Comparison of ENCODE assay signal across 1 cellular context in genomic region chr5:34791761-34792244, GRCh38.
TF ChIP-seq lines count a peak whose summit lies in the region.

No MANE protein-coding gene starts in this region.

TF ChIP-seq in K562, 482 proteins besides CTCF, POLR2A, EP300 and RAD21 (continued from another document):
- TF ChIP-seq DEAF1 (CRISPR knock-in tag; IDR thresholded peaks at IDR 0.05) (no peak), MXD1 (CRISPR knock-in tag; IDR thresholded peaks at IDR 0.05; ENCODE audit: borderline replicate concordance, poor library complexity, severe bottlenecking) (no peak), THRAP3 (IDR thresholded peaks at IDR 0.05; ENCODE audit: borderline replicate concordance) (no peak), NFATC3 (IDR thresholded peaks at IDR 0.05) (no peak), TCF15 (CRISPR knock-in tag; IDR thresholded peaks at IDR 0.05) (no peak), MLLT1 (IDR thresholded peaks at IDR 0.05) (no peak), E2F5 (CRISPR knock-in tag; IDR thresholded peaks at IDR 0.05) (no peak), ZNF696 (CRISPR knock-in tag; conservative IDR thresholded peaks at IDR 0.05) (no peak), NFYB (IDR thresholded peaks at IDR 0.05; ENCODE audit: extremely low read depth, insufficient read length) (no peak), HDGF (IDR thresholded peaks at IDR 0.05) (no peak), BDP1 (IDR thresholded peaks at IDR 0.05; ENCODE audit: insufficient read depth, insufficient read length) (no peak), MYC (IDR thresholded peaks at IDR 0.05; ENCODE audit: low read depth, low read length) (no peak), MYC (CRISPR knock-in tag; IDR thresholded peaks at IDR 0.05; ENCODE audit: borderline replicate concordance, low read depth) (no peak), ZNF76 (CRISPR knock-in tag; IDR thresholded peaks at IDR 0.05; ENCODE audit: borderline replicate concordance) (no peak), ZNF143 (CRISPR knock-in tag; IDR thresholded peaks at IDR 0.05) (no peak), ZNF511 (CRISPR knock-in tag; IDR thresholded peaks at IDR 0.05) (no peak), ILK (tag; IDR thresholded peaks at IDR 0.05; ENCODE audit: borderline replicate concordance, low read depth) (no peak), ZMIZ1 (IDR thresholded peaks at IDR 0.05; ENCODE audit: low read depth in 2 of 2, low read length in 2 of 2) (no peak), PHB2 (IDR thresholded peaks at IDR 0.05; ENCODE audit: low read depth) (no peak), DIDO1 (tag; IDR thresholded peaks at IDR 0.05; ENCODE audit: low read depth) (no peak), XRCC5 (IDR thresholded peaks at IDR 0.05; ENCODE audit: low read depth, low read length) (no peak), SREBF2 (CRISPR knock-in tag; IDR thresholded peaks at IDR 0.05) (no peak), ARID1B (IDR thresholded peaks at IDR 0.05) (peak; percentile 60), NR3C1 (CRISPR knock-in tag; IDR thresholded peaks at IDR 0.05) (no peak), KDM2B (CRISPR knock-in tag; IDR thresholded peaks at IDR 0.05) (no peak), ZNF449 (CRISPR knock-in tag; IDR thresholded peaks at IDR 0.05) (no peak), CHD4 (IDR thresholded peaks at IDR 0.05; ENCODE audit: insufficient read depth, insufficient replicate concordance, low read depth, low read length, poor library complexity, severe bottlenecking) (no peak), HNRNPUL1 (IDR thresholded peaks at IDR 0.05; ENCODE audit: low read length) (no peak), SMARCA4 (IDR thresholded peaks at IDR 0.05) (peak; percentile 52; the same call in 1 of the 2 replicates), ZBTB17 (CRISPR knock-in tag; IDR thresholded peaks at IDR 0.05) (no peak), ZNF764 (CRISPR knock-in tag; IDR thresholded peaks at IDR 0.05; ENCODE audit: low read depth) (no peak), ARNT (IDR thresholded peaks at IDR 0.05) (no peak), SRSF1 (IDR thresholded peaks at IDR 0.05; ENCODE audit: low read depth, low read length) (no peak), POLR2H (tag; IDR thresholded peaks at IDR 0.05; ENCODE audit: low read depth) (no peak), ETV5 (CRISPR knock-in tag; IDR thresholded peaks at IDR 0.05; ENCODE audit: low read depth) (0 out of 2 replicates have a peak, but pooled peaks have one; percentile 18), U2AF2 (optimal IDR thresholded peaks at IDR 0.05; ENCODE audit: low read depth, low read length) (no peak), JUND (IDR thresholded peaks at IDR 0.05; ENCODE audit: borderline replicate concordance, low read depth, low read length) (no peak), JUND (tag; IDR thresholded peaks at IDR 0.05; ENCODE audit: borderline replicate concordance, low read depth, low read length) (0 out of 3 replicates have a peak, but pooled peaks have one; percentile 20), ZNF24 (IDR thresholded peaks at IDR 0.05) (no peak), FUS (optimal IDR thresholded peaks at IDR 0.05; ENCODE audit: low read depth, low read length) (no peak), NONO (IDR thresholded peaks at IDR 0.05; ENCODE audit: low read depth in 2 of 2, low read length in 1 of 2) (no peak), FOSL1 (tag; conservative IDR thresholded peaks at IDR 0.05) (peak; percentile 71), MCM3 (IDR thresholded peaks at IDR 0.05) (no peak), GMEB1 (CRISPR knock-in tag; IDR thresholded peaks at IDR 0.05) (no peak), ZNF586 (CRISPR knock-in tag; conservative IDR thresholded peaks at IDR 0.05) (no peak), PATZ1 (CRISPR knock-in tag; IDR thresholded peaks at IDR 0.05; ENCODE audit: borderline replicate concordance) (no peak), SRSF7 (optimal IDR thresholded peaks at IDR 0.05; ENCODE audit: low read depth, low read length) (no peak), SMARCE1 (IDR thresholded peaks at IDR 0.05) (peak; percentile 31; the same call in 1 of the 2 replicates), ZNF75A (CRISPR knock-in tag; IDR thresholded peaks at IDR 0.05) (no peak), TAL1 (IDR thresholded peaks at IDR 0.05) (no peak), RHOXF2B (CRISPR knock-in tag; conservative IDR thresholded peaks at IDR 0.05) (no peak), ATF3 (IDR thresholded peaks at IDR 0.05) (peak; percentile 40), ATF3 (CRISPR knock-in tag; conservative IDR thresholded peaks at IDR 0.05) (no peak)
